Comparison of ENCODE assay signal across 10 cellular contexts in the genomic region with DNA sequence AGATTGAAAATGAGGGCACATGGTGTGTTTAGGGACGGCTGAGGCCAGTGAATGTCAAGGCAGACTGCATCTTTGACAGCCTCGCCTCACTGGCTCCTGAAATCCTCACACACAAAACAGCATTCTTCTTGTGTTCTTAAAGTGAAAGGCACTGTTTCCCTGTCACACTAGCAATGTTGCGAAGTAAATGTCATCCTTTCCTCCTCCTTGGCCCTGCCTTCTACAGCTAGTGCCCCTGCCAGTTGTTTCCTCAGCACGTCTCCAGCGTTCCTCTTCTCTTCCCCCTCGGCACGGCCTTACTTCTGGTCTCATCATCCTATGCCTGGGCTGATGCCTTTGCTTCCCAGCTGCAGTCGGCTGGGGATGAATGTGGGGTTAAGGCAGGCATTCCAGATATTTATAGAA.
DNase-seq lines count a peak whose midpoint lies in the region; ATAC-seq and TF ChIP-seq lines count a peak whose summit lies in the region.
"Had no signal": no experiment of that assay in that cellular context is flagged by ENCODE, and none has a peak within 500 bp of the region (broad histone marks: within the 10 kb centered on the region; RNA-seq: fewer than 3 reads in every experiment).

No MANE protein-coding gene starts in this region.

- H3K4me3 Mint-ChIP-seq in Calu3 (ENCODE audit: low read depth, unreplicated experiment): no peak overlapping the region

- intact Hi-C loops in left lung (cut with DNase I): no loop called here
- intact Hi-C loops in Calu3 (cut with micrococcal nuclease; ENCODE audit: unreplicated experiment): no loop called here

- peak overlapping the region; percentile 89 for H3K27ac ChIP-seq in cingulate gyrus (ENCODE audit: low read depth, low read length)
- peak overlapping the region; percentile 29 to 55 for H3K27ac ChIP-seq in left lung
- H3K27ac ChIP-seq in smooth muscle cell (ENCODE audit: low read depth): no peak overlapping the region

- H3K79me2 ChIP-seq in smooth muscle cell (ENCODE audit: low read depth): no peaks in the 10 kb centered on the region

- TF ChIP-seq CTCF in left lung (IDR thresholded peaks at IDR 0.05) (no peak), smooth muscle cell (IDR thresholded peaks at IDR 0.05; ENCODE audit: borderline replicate concordance, insufficient read depth, poor library complexity, severe bottlenecking) (no peak), Calu3 (IDR thresholded peaks at IDR 0.05; ENCODE audit: unreplicated experiment) (no peak)

- H3K36me3 ChIP-seq in left lung (no peaks in the 10 kb centered on the region), smooth muscle cell (ENCODE audit: low read depth) (no peaks in the 10 kb centered on the region)

- no peak overlapping the region for H3K27ac Mint-ChIP-seq in Calu3 (ENCODE audit: unreplicated experiment)

- no peaks in the 10 kb centered on the region for H3K27me3 ChIP-seq in left lung
- no peaks in the 10 kb centered on the region for H3K27me3 ChIP-seq in smooth muscle cell (ENCODE audit: low read depth)

- H3K4me3 ChIP-seq in left lung: no peak overlapping the region
- no peak overlapping the region for H3K4me3 ChIP-seq in smooth muscle cell

- no peaks in the 10 kb centered on the region for H3K9me3 Mint-ChIP-seq in Calu3 (ENCODE audit: low read depth, unreplicated experiment)

- ATAC-seq in GM19351 (IDR thresholded peaks at IDR 0.05; ENCODE audit: unreplicated experiment): peak; percentile 35
- ATAC-seq in left lung: peak; percentile 10
- no peak for ATAC-seq in GM18519 (IDR thresholded peaks at IDR 0.05; ENCODE audit: low FRiP score, unreplicated experiment)

- 25% methylated on average over 8 of the region's 8 CpGs for WGBS in smooth muscle cell (ENCODE audit: low lambda C conversion rate)

- no peaks in the 10 kb centered on the region for H4K20me1 ChIP-seq in smooth muscle cell (ENCODE audit: low read depth)

- H3K4me2 ChIP-seq in smooth muscle cell: peak overlapping the region; percentile 66

- H2AFZ ChIP-seq in smooth muscle cell (ENCODE audit: low read depth): peak overlapping the region; percentile 46

- H3K9me3 ChIP-seq in left lung (no peaks in the 10 kb centered on the region), smooth muscle cell (replicated peaks; ENCODE audit: low read depth) (no peaks in the 10 kb centered on the region)

- H3F3A ChIP-seq in smooth muscle cell (ENCODE audit: low read depth): no peaks in the 10 kb centered on the region

- H3K4me1 ChIP-seq in left lung: peaks cover 28 to 49% of the 10 kb centered on the region in 2 donors
- peaks cover 11% of the 10 kb centered on the region for H3K4me1 ChIP-seq in smooth muscle cell (ENCODE audit: low read depth)

- DNase-seq in left lung (no peak), smooth muscle cell (lab: John Stamatoyannopoulos, UW; ENCODE audit: unreplicated experiment) (no peak), Calu3 (no peak), NCI-H146 (lab: John Stamatoyannopoulos, UW) (no peak), middle frontal gyrus (ENCODE audit: extremely low spot score, low spot score) (no peak)
- DNase-seq: NCI-H510A treated with DMSO at 0.1 percent for 48 hours, T1000 had no signal

- no TSS peak for BruUV-seq in Calu3 (replicated peaks; lab: Mats Ljungman, UMichigan)

- no peaks in the 10 kb centered on the region for H3K36me3 Mint-ChIP-seq in Calu3 (ENCODE audit: insufficient read depth, unreplicated experiment)

- H3K27me3 Mint-ChIP-seq in Calu3 (ENCODE audit: unreplicated experiment): no peaks in the 10 kb centered on the region

- no peak overlapping the region for H3K9ac ChIP-seq in smooth muscle cell (ENCODE audit: low read depth)

- peaks cover 35% of the 10 kb centered on the region for H3K4me1 Mint-ChIP-seq in Calu3 (ENCODE audit: low read depth, unreplicated experiment)

- CTCF ChIA-PET in Calu3 (lab: Charles Lee): no interaction called here
